Comparison of ENCODE assay signal across 20 cellular contexts in genomic region chr3:45528429-45528828, GRCh38.
DNase-seq lines count a peak whose midpoint lies in the region; ATAC-seq, FAIRE-seq and TF ChIP-seq lines count a peak whose summit lies in the region.
"Had no signal": no experiment of that assay in that cellular context is flagged by ENCODE, and none has a peak within 500 bp of the region (broad histone marks: within the 10 kb centered on the region; RNA-seq: fewer than 3 reads in every experiment).

No MANE protein-coding gene starts in this region.

- no peaks in the 10 kb centered on the region for H3K27me3 Mint-ChIP-seq in activated naive CD8-positive, alpha-beta T cell treated with anti-CD3 and anti-CD28 coated beads, Interleukin-2, amount 50 U/mL, for 24 hours
- H3K27me3 Mint-ChIP-seq in osteocyte (ENCODE audit: unreplicated experiment) (no peaks in the 10 kb centered on the region), nephron progenitor cell (ENCODE audit: low read depth, poor library complexity) (no peaks in the 10 kb centered on the region)
- H3K27me3 Mint-ChIP-seq: CD4-positive, CD25-positive, alpha-beta regulatory T cell had no signal

- POLR2A ChIA-PET in BJ (lab: Charles Lee), result no interaction called here

- H3K27me3 ChIP-seq in BJ (ENCODE audit: control insufficient read depth, insufficient read depth, low read length), result no peaks in the 10 kb centered on the region
- H3K27me3 ChIP-seq: ascending aorta, gastrocnemius medialis, pancreas had no signal

- H3K4me1 Mint-ChIP-seq in activated naive CD8-positive, alpha-beta T cell treated with anti-CD3 and anti-CD28 coated beads, Interleukin-2, amount 50 U/mL, for 24 hours, result peaks cover 18% of the 10 kb centered on the region
- H3K4me1 Mint-ChIP-seq in osteocyte (ENCODE audit: unreplicated experiment) (peaks cover 5% of the 10 kb centered on the region), nephron progenitor cell (no peaks in the 10 kb centered on the region)
- H3K4me1 Mint-ChIP-seq: GM23338 had no signal

- DNase-seq in BJ (ENCODE audit: low read depth) (peak; percentile 23), H54 (ENCODE audit: insufficient read length, low spot score) (no peak), osteocyte (ENCODE audit: extremely low spot score, unreplicated experiment) (no peak), GDM1 (lab: John Stamatoyannopoulos, UW) (no peak), nephron progenitor cell (no peak), amniotic stem cell (lab: John Stamatoyannopoulos, UW) (no peak)
- DNase-seq in activated naive CD8-positive, alpha-beta T cell treated with anti-CD3 and anti-CD28 coated beads, Interleukin-2, amount 50 U/mL, for 24 hours, result peak; percentile 22
- DNase-seq: CD4-positive, CD25-positive, alpha-beta regulatory T cell; effector CD4-positive, alpha-beta T cell; gastrocnemius medialis; GF-D8; Kasumi-1; mucosa of descending colon; NCI-H187; NCI-H774; RPMI8226 had no signal

- H3K36me3 ChIP-seq in BJ (ENCODE audit: control insufficient read depth, insufficient read depth, low read length), result no peaks in the 10 kb centered on the region

- TF ChIP-seq POLR2A in H54 (IDR thresholded peaks at IDR 0.05; ENCODE audit: low read depth, low read length), result no peak

- FAIRE-seq in H54 (lab: Jason Lieb, UNC), result peak; percentile 67
- FAIRE-seq: pancreas had no signal

- H3K27ac Mint-ChIP-seq in activated naive CD8-positive, alpha-beta T cell treated with anti-CD3 and anti-CD28 coated beads, Interleukin-2, amount 50 U/mL, for 24 hours, result peak overlapping the region; percentile 54
- H3K27ac Mint-ChIP-seq in osteocyte (ENCODE audit: unreplicated experiment) (peak overlapping the region; percentile 1), nephron progenitor cell (no peak overlapping the region)
- H3K27ac Mint-ChIP-seq: GM23338; T-helper 1 cell treated with Interleukin-12 subunit alpha and Interleukin-12 subunit beta and Interleukin-4 antibody, amounts not matched to agents 30 μg/mL and 1 μg/mL, for 36 hours had no signal

- TF ChIP-seq CTCF in BJ (IDR thresholded peaks at IDR 0.05; ENCODE audit: insufficient read depth, low read depth, low read length), result no peak
- no peak for TF ChIP-seq CTCF in osteocyte (IDR thresholded peaks at IDR 0.05)
- TF ChIP-seq CTCF in nephron progenitor cell (IDR thresholded peaks at IDR 0.05), result no peak

- peaks cover 32% of the 10 kb centered on the region for H3K36me3 Mint-ChIP-seq in activated naive CD8-positive, alpha-beta T cell treated with anti-CD3 and anti-CD28 coated beads, Interleukin-2, amount 50 U/mL, for 24 hours (ENCODE audit: low read depth)
- H3K36me3 Mint-ChIP-seq in osteocyte (ENCODE audit: unreplicated experiment), result peaks cover 29% of the 10 kb centered on the region
- H3K36me3 Mint-ChIP-seq in nephron progenitor cell (ENCODE audit: low read depth), result peaks cover 57% of the 10 kb centered on the region

- H3K4me3 ChIP-seq in BJ (ENCODE audit: low read depth, low read length), result no peak overlapping the region
- H3K4me3 ChIP-seq: ascending aorta, gastrocnemius medialis, GM23338, mucosa of descending colon, pancreas had no signal

- peak; percentile 83 for ATAC-seq in activated naive CD8-positive, alpha-beta T cell treated with anti-CD3 and anti-CD28 coated beads, Interleukin-2, amount 50 U/mL, for 24 hours
- ATAC-seq: gastrocnemius medialis, GM23338, mucosa of descending colon, pancreas had no signal

- H3K4me3 Mint-ChIP-seq in activated naive CD8-positive, alpha-beta T cell treated with anti-CD3 and anti-CD28 coated beads, Interleukin-2, amount 50 U/mL, for 24 hours, result no peak overlapping the region
- H3K4me3 Mint-ChIP-seq in osteocyte (ENCODE audit: unreplicated experiment) (no peak overlapping the region), nephron progenitor cell (no peak overlapping the region)
- H3K4me3 Mint-ChIP-seq: CD4-positive, CD25-positive, alpha-beta regulatory T cell; GM23338; T-helper 1 cell treated with Interleukin-12 subunit alpha and Interleukin-12 subunit beta and Interleukin-4 antibody, amounts not matched to agents 30 μg/mL and 1 μg/mL, for 36 hours had no signal

- H3K9me3 Mint-ChIP-seq in activated naive CD8-positive, alpha-beta T cell treated with anti-CD3 and anti-CD28 coated beads, Interleukin-2, amount 50 U/mL, for 24 hours, result no peaks in the 10 kb centered on the region
- H3K9me3 Mint-ChIP-seq in osteocyte (ENCODE audit: unreplicated experiment), result no peaks in the 10 kb centered on the region
- no peaks in the 10 kb centered on the region for H3K9me3 Mint-ChIP-seq in nephron progenitor cell
- H3K9me3 Mint-ChIP-seq: CD4-positive, CD25-positive, alpha-beta regulatory T cell; GM23338; T-helper 1 cell treated with Interleukin-12 subunit alpha and Interleukin-12 subunit beta and Interleukin-4 antibody, amounts not matched to agents 30 μg/mL and 1 μg/mL, for 36 hours had no signal

- CTCF ChIA-PET in BJ (lab: Yijun Ruan, JAX), result interaction anchor here (2.9 kb wide), 1 partner anchor 132 kb away, joined by 8 read pairs; no protein-coding TSS in a partner anchor

Comparison
In these comparisons a context has a peak if more than half of its experiments do, and no peak if none do; other contexts are left out.
1. DNase-seq: peak in BJ (single experiment) and activated naive CD8-positive, alpha-beta T cell treated with anti-CD3 and anti-CD28 coated beads, Interleukin-2, amount 50 U/mL, for 24 hours (single experiment); none in H54 (single experiment), osteocyte (single experiment), GDM1 (single experiment), nephron progenitor cell (single experiment) and amniotic stem cell (single experiment).